Comparison of ENCODE assay signal across 1 cellular context in genomic region chr15:41230650-41231533, GRCh38.
TF ChIP-seq lines count a peak whose summit lies in the region.

CHP1 (plus strand) TSS chr15:41231268; CDS start chr15:41231383, 115 bp downstream.
EXD1 (minus strand) TSS chr15:41230757; CDS start chr15:41226575, 4,182 bp downstream.

TF ChIP-seq in GM12878, 131 proteins besides CTCF, POLR2A, EP300 and RAD21 (continued from another document and continues in another):
- TF ChIP-seq HSF1 (IDR thresholded peaks at IDR 0.05; ENCODE audit: low read depth, low read length) (no peak), KLF5 (IDR thresholded peaks at IDR 0.05; ENCODE audit: partially characterized antibody) (peak; percentile 70), TCF3 (IDR thresholded peaks at IDR 0.05; ENCODE audit: borderline replicate concordance, insufficient read depth, low read depth, low read length) (peak; percentile 67; the same call in 1 of the 2 replicates), NR2C1 (IDR thresholded peaks at IDR 0.05) (no peak), NR2F1 (conservative IDR thresholded peaks at IDR 0.05) (peak; percentile 89), TARDBP (IDR thresholded peaks at IDR 0.05; ENCODE audit: borderline replicate concordance) (no peak; the same call in 1 of the 2 replicates), IRF3 (IDR thresholded peaks at IDR 0.05) (no peak), ZNF592 (IDR thresholded peaks at IDR 0.05) (no peak; the same call in 1 of the 2 replicates), HDAC2 (IDR thresholded peaks at IDR 0.05) (0 out of 2 replicates have a peak, but pooled peaks have one; percentile 46), PAX8 (IDR thresholded peaks at IDR 0.05) (no peak), POLR2AphosphoS2 (IDR thresholded peaks at IDR 0.05; ENCODE audit: low read depth, low read length) (no peak), PAX5 (IDR thresholded peaks at IDR 0.05; ENCODE audit: borderline replicate concordance, low read depth, low read length) (no peak; the same call in 1 of the 2 replicates), ESRRA (IDR thresholded peaks at IDR 0.05; ENCODE audit: low read length) (no peak), PRDM15 (CRISPR knock-in tag; IDR thresholded peaks at IDR 0.05) (no peak), NR2C2 (IDR thresholded peaks at IDR 0.05; ENCODE audit: borderline replicate concordance, control insufficient read depth, insufficient read length, low read depth) (no peak), BMI1 (IDR thresholded peaks at IDR 0.05; ENCODE audit: borderline replicate concordance) (no peak), RFX5 (IDR thresholded peaks at IDR 0.05; ENCODE audit: low read depth, low read length) (peak; percentile 66), RAD51 (IDR thresholded peaks at IDR 0.05) (no peak), ZBTB33 (IDR thresholded peaks at IDR 0.05) (peak; percentile 49; the same call in 1 of the 2 replicates), CHD4 (IDR thresholded peaks at IDR 0.05) (no peak), MYC (IDR thresholded peaks at IDR 0.05; ENCODE audit: insufficient read depth, insufficient read length, insufficient replicate concordance, low read length, severe bottlenecking) (no peak), SIX5 (IDR thresholded peaks at IDR 0.05; ENCODE audit: low read depth, low read length, severe bottlenecking) (no peak), RUNX3 (IDR thresholded peaks at IDR 0.05; ENCODE audit: low read length) (peak; percentile 89), SMAD1 (IDR thresholded peaks at IDR 0.05; ENCODE audit: low read depth, partially characterized antibody) (no peak), ZBTB4 (CRISPR knock-in tag; IDR thresholded peaks at IDR 0.05) (no peak), SPI1 (IDR thresholded peaks at IDR 0.05; ENCODE audit: borderline replicate concordance, insufficient read depth, low read depth, low read length) (no peak), SUZ12 (IDR thresholded peaks at IDR 0.05; ENCODE audit: unreplicated experiment) (no peak), FOXM1 (IDR thresholded peaks at IDR 0.05; ENCODE audit: low read depth, low read length) (no peak), EZH2 (IDR thresholded peaks at IDR 0.05; ENCODE audit: borderline replicate concordance, control insufficient read depth, low read depth, low read length) (no peak), NRF1 (conservative IDR thresholded peaks at IDR 0.05; ENCODE audit: low read depth, low read length) (no peak), CEBPB (IDR thresholded peaks at IDR 0.05; ENCODE audit: borderline replicate concordance in 1 of 2, low read depth in 2 of 2, low read length in 2 of 2) (no peak), BRCA1 (IDR thresholded peaks at IDR 0.05; ENCODE audit: low read depth, low read length) (no peak), TCF7 (IDR thresholded peaks at IDR 0.05; ENCODE audit: borderline replicate concordance) (no peak), RB1 (IDR thresholded peaks at IDR 0.05; ENCODE audit: borderline replicate concordance) (peak; percentile 57), PBX3 (IDR thresholded peaks at IDR 0.05; ENCODE audit: insufficient replicate concordance, low read depth, low read length) (peak; percentile 79), SMARCA5 (IDR thresholded peaks at IDR 0.05) (peak; percentile 71; the same call in 1 of the 2 replicates), KAT2A (conservative IDR thresholded peaks at IDR 0.05; ENCODE audit: control insufficient read depth, low read depth, low read length) (no peak), E2F4 (IDR thresholded peaks at IDR 0.05; ENCODE audit: low read depth, low read length) (no peak), YY1 (IDR thresholded peaks at IDR 0.05; ENCODE audit: low read depth, low read length) (peak; percentile 52; the same call in 1 of the 2 replicates), SUPT20H (IDR thresholded peaks at IDR 0.05; ENCODE audit: borderline replicate concordance, control insufficient read depth, low read depth, low read length) (no peak), LARP7 (IDR thresholded peaks at IDR 0.05) (peak; percentile 29), ATF3 (IDR thresholded peaks at IDR 0.05; ENCODE audit: borderline replicate concordance, extremely low read depth, low read depth, low read length) (no peak), RCOR1 (conservative IDR thresholded peaks at IDR 0.05; ENCODE audit: low read depth, low read length) (no peak; the same call in 1 of the 2 replicates), CHD2 (IDR thresholded peaks at IDR 0.05; ENCODE audit: borderline replicate concordance, low read depth, low read length) (peak; percentile 48), ZBED1 (IDR thresholded peaks at IDR 0.05; ENCODE audit: borderline replicate concordance) (no peak)
